8 cellular contexts compared by ENCODE assay signal in genomic region chr11:65961267-65962135, GRCh38. TPM values are rescaled to one million over a fixed set of nuclear protein-coding genes. Genes with fewer than 3 reads are reported as not detected.
DNase-seq lines count a peak whose midpoint lies in the region; ATAC-seq, FAIRE-seq and TF ChIP-seq lines count a peak whose summit lies in the region.

A gene with protein sequence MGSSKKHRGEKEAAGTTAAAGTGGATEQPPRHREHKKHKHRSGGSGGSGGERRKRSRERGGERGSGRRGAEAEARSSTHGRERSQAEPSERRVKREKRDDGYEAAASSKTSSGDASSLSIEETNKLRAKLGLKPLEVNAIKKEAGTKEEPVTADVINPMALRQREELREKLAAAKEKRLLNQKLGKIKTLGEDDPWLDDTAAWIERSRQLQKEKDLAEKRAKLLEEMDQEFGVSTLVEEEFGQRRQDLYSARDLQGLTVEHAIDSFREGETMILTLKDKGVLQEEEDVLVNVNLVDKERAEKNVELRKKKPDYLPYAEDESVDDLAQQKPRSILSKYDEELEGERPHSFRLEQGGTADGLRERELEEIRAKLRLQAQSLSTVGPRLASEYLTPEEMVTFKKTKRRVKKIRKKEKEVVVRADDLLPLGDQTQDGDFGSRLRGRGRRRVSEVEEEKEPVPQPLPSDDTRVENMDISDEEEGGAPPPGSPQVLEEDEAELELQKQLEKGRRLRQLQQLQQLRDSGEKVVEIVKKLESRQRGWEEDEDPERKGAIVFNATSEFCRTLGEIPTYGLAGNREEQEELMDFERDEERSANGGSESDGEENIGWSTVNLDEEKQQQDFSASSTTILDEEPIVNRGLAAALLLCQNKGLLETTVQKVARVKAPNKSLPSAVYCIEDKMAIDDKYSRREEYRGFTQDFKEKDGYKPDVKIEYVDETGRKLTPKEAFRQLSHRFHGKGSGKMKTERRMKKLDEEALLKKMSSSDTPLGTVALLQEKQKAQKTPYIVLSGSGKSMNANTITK (plus strand): TSS chr11:65961734. CDS start chr11:65961781, 47 bp downstream.

- no peaks in the 10 kb centered on the region for H3K27me3 Mint-ChIP-seq in naive thymus-derived CD8-positive, alpha-beta T cell
- no peaks in the 10 kb centered on the region for H3K27me3 Mint-ChIP-seq in stimulated activated naive B cell treated with anti-CD40 and anti-IgM and Interleukin-4, amounts not matched to agents 10 μg/mL and 1 μg/mL and 100 μg/mL, for 72 hours

- H3K27ac Mint-ChIP-seq in naive thymus-derived CD8-positive, alpha-beta T cell, result peak within 1 kb of the TSS; percentile 97 to 100 (median 98)
- H3K27ac Mint-ChIP-seq in stimulated activated naive B cell treated with anti-CD40 and anti-IgM and Interleukin-4, amounts not matched to agents 10 μg/mL and 1 μg/mL and 100 μg/mL, for 72 hours, result peak within 1 kb of the TSS; percentile 99

- no peak for TF ChIP-seq CTCF in fibroblast of mammary gland (conservative IDR thresholded peaks at IDR 0.05; ENCODE audit: control insufficient read depth, insufficient read depth, low read depth, low read length)

- H3K27me3 ChIP-seq in MG63, result no peaks in the 10 kb centered on the region

- H3K4me3 ChIP-seq in MG63, result peak within 1 kb of the TSS; percentile 87
- peak within 1 kb of the TSS; percentile 88 for H3K4me3 ChIP-seq in fibroblast of mammary gland (ENCODE audit: control insufficient read depth, low read depth, low read length)

- FAIRE-seq in H54 (lab: Jason Lieb, UNC), result no peak

- peak; percentile 91 to 93 for ATAC-seq in naive thymus-derived CD8-positive, alpha-beta T cell
- ATAC-seq in stimulated activated naive B cell treated with anti-CD40 and anti-IgM and Interleukin-4, amounts not matched to agents 10 μg/mL and 1 μg/mL and 100 μg/mL, for 72 hours (replicated peaks), result peak; percentile 94 to 96

- peaks cover 23 to 51% (median 50%) of the 10 kb centered on the region in 4 donors for H3K4me1 Mint-ChIP-seq in naive thymus-derived CD8-positive, alpha-beta T cell
- H3K4me1 Mint-ChIP-seq in stimulated activated naive B cell treated with anti-CD40 and anti-IgM and Interleukin-4, amounts not matched to agents 10 μg/mL and 1 μg/mL and 100 μg/mL, for 72 hours, result peaks cover 39 to 54% of the 10 kb centered on the region in 2 donors

- no peaks in the 10 kb centered on the region for H3K9me3 ChIP-seq in MG63

- POLR2A ChIA-PET in naive thymus-derived CD8-positive, alpha-beta T cell (lab: Charles Lee), result interaction anchor here (0.5 to 5.5 kb wide), 19 partner anchors 9 to 389 kb away, joined by 3 to 51 read pairs (median 6); partner anchors contain the start of genes BANF1, C11orf68, CCDC85B and CFL1

- DNase-seq in EL (peak; percentile 98), H54 (ENCODE audit: insufficient read length, low spot score) (peak; percentile 99), MG63 (peak; percentile 98), SHP77 (lab: John Stamatoyannopoulos, UW) (peak; percentile 95 to 97), fibroblast of mammary gland (ENCODE audit: low read depth) (peak; percentile 97)
- DNase-seq in activated T-helper 9 cell treated with anti-CD3 and anti-CD28 coated beads, Interleukin-2, amount 50 U/mL, for 16 hours (ENCODE audit: low read depth), result peak; percentile 93
- peak; percentile 91 to 99 (median 96) for DNase-seq in naive thymus-derived CD8-positive, alpha-beta T cell
- DNase-seq in stimulated activated naive B cell treated with anti-CD40 and anti-IgM and Interleukin-4, amounts not matched to agents 10 μg/mL and 1 μg/mL and 100 μg/mL, for 72 hours, result peak; percentile 96

- TF ChIP-seq POLR2A in H54 (IDR thresholded peaks at IDR 0.05; ENCODE audit: low read depth, low read length), result no peak; the same call in none of the 2 replicates

- no peaks in the 10 kb centered on the region for H3K9me3 Mint-ChIP-seq in naive thymus-derived CD8-positive, alpha-beta T cell
- H3K9me3 Mint-ChIP-seq in stimulated activated naive B cell treated with anti-CD40 and anti-IgM and Interleukin-4, amounts not matched to agents 10 μg/mL and 1 μg/mL and 100 μg/mL, for 72 hours, result no peaks in the 10 kb centered on the region

- peaks cover 37% of the 10 kb centered on the region for H3K36me3 ChIP-seq in MG63

- H3K4me3 Mint-ChIP-seq in naive thymus-derived CD8-positive, alpha-beta T cell, result peak within 1 kb of the TSS; percentile 93 to 99 (median 98)
- H3K4me3 Mint-ChIP-seq in stimulated activated naive B cell treated with anti-CD40 and anti-IgM and Interleukin-4, amounts not matched to agents 10 μg/mL and 1 μg/mL and 100 μg/mL, for 72 hours, result peak within 1 kb of the TSS; percentile 95 to 98

- H3K36me3 Mint-ChIP-seq in naive thymus-derived CD8-positive, alpha-beta T cell, result peaks cover 0 to 34% (median 6%) of the 10 kb centered on the region in 3 donors
- H3K36me3 Mint-ChIP-seq in stimulated activated naive B cell treated with anti-CD40 and anti-IgM and Interleukin-4, amounts not matched to agents 10 μg/mL and 1 μg/mL and 100 μg/mL, for 72 hours, result peaks cover 25 to 35% of the 10 kb centered on the region in 2 donors

RNA-seq across cellular contexts. Expression of the gene that starts here (rescaled TPM):
- total RNA-seq in MG63 (2014; rRNA removed; shearing (Covaris generic); ENCODE audit: low replicate concordance), result 38.2 and 45.4 TPM in 2 replicates
- 10 to 100 TPM; 81.9 to 91.9 TPM for total RNA-seq in naive thymus-derived CD8-positive, alpha-beta T cell
- polyA plus RNA-seq in naive thymus-derived CD8-positive, alpha-beta T cell, result 10 to 100 TPM; 16.2 to 57.3 (median 30.4) TPM

Comparison
In these comparisons a context has a peak if more than half of its experiments do, and no peak if none do; other contexts are left out.
1. Peak in every context shown above with its lines: DNase-seq, ATAC-seq and H3K4me3 ChIP-seq.